20 cellular contexts compared by ENCODE assay signal in the genomic region with DNA sequence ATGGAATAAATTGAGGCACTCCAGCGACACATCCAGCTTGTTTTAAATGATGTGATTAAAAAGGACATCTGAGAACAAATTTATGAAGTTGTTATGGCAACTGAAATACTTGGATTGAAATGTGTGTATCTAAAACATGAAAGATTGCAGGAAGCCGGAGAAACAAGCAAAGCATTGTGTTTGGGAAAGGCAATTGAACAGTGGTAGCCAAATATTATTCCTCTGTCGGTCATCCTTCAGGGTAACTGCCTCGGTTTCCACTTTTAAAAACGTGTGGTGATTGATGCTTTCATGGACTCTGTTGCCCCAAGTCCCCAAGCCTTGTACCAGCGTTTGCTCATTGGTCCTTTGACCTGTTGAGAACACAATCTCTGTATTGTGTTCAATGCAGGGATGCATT. TPM values are rescaled to one million over a fixed set of nuclear protein-coding genes. Genes with fewer than 3 reads are reported as not detected.
A peak's percentile ranks its signal among the peaks of the same experiment; 100 is the strongest.
DNase-seq lines count a peak whose midpoint lies in the region; ATAC-seq and TF ChIP-seq lines count a peak whose summit lies in the region.
"Had no signal": no experiment of that assay in that cellular context is flagged by ENCODE, and none has a peak within 500 bp of the region (broad histone marks: within the 10 kb centered on the region; RNA-seq: fewer than 3 reads in every experiment).

No MANE protein-coding gene starts in this region.

- POLR2A ChIA-PET in CD4-positive, alpha-beta T cell (lab: Charles Lee) = interaction anchor here (1.0 kb wide), 1 partner anchor 52 kb away, joined by 4 read pairs; no protein-coding TSS in a partner anchor
- POLR2A ChIA-PET in WTC11 (lab: Charles Lee) = interaction anchor here (0.7 kb wide), 1 partner anchor 252 kb away, joined by 3 read pairs; no protein-coding TSS in a partner anchor
- POLR2A ChIA-PET in naive thymus-derived CD4-positive, alpha-beta T cell (lab: Charles Lee) = no interaction called here

- no peaks in the 10 kb centered on the region for H3K9me3 Mint-ChIP-seq in CD4-positive, alpha-beta T cell
- no peaks in the 10 kb centered on the region for H3K9me3 Mint-ChIP-seq in WTC11
- no peaks in the 10 kb centered on the region for H3K9me3 Mint-ChIP-seq in naive thymus-derived CD4-positive, alpha-beta T cell
- H3K9me3 Mint-ChIP-seq in stimulated activated memory B cell treated with anti-CD40 and anti-IgM and Interleukin-4, amounts not matched to agents 10 μg/mL and 1 μg/mL and 100 μg/mL, for 72 hours = no peaks in the 10 kb centered on the region
- H3K9me3 Mint-ChIP-seq: activated naive CD8-positive, alpha-beta T cell treated with anti-CD3 and anti-CD28 coated beads, Interleukin-2, amount 10 ng/mL, durations not matched to agents 7 days and 5 days had no signal

- peaks cover 48% of the 10 kb centered on the region for H3K4me1 Mint-ChIP-seq in CD4-positive, alpha-beta T cell (ENCODE audit: low read depth)
- H3K4me1 Mint-ChIP-seq in WTC11 = peaks cover 84% of the 10 kb centered on the region
- H3K4me1 Mint-ChIP-seq in naive thymus-derived CD4-positive, alpha-beta T cell = peaks cover 14 to 62% (median 55%) of the 10 kb centered on the region in 7 donors
- peaks cover 23% of the 10 kb centered on the region for H3K4me1 Mint-ChIP-seq in stimulated activated memory B cell treated with anti-CD40 and anti-IgM and Interleukin-4, amounts not matched to agents 10 μg/mL and 1 μg/mL and 100 μg/mL, for 72 hours

- intact Hi-C loops in CD4-positive, alpha-beta T cell (cut with DNase I, micrococcal nuclease) = loop anchor here in 1 of 2 experiments (5.0 kb wide), 1 partner anchor 162 kb away; no protein-coding TSS in a partner anchor
- intact Hi-C loops in naive thymus-derived CD4-positive, alpha-beta T cell (cut with micrococcal nuclease) = loop anchor here in 1 of 2 donors (10.0 kb wide), 1 partner anchor 65 kb away; no protein-coding TSS in a partner anchor

- no peaks in the 10 kb centered on the region for H3K36me3 Mint-ChIP-seq in CD4-positive, alpha-beta T cell (ENCODE audit: low read depth)
- no peaks in the 10 kb centered on the region for H3K36me3 Mint-ChIP-seq in WTC11
- peaks cover 0 to 5% (median 0%) of the 10 kb centered on the region in 5 donors for H3K36me3 Mint-ChIP-seq in naive thymus-derived CD4-positive, alpha-beta T cell
- no peaks in the 10 kb centered on the region for H3K36me3 Mint-ChIP-seq in stimulated activated memory B cell treated with anti-CD40 and anti-IgM and Interleukin-4, amounts not matched to agents 10 μg/mL and 1 μg/mL and 100 μg/mL, for 72 hours
- H3K36me3 Mint-ChIP-seq: activated naive CD8-positive, alpha-beta T cell treated with anti-CD3 and anti-CD28 coated beads, Interleukin-2, amount 10 ng/mL, durations not matched to agents 7 days and 5 days had no signal

- H3K9ac ChIP-seq in HUES6 (ENCODE audit: low read length) = peak overlapping the region; percentile 44

- no peaks in the 10 kb centered on the region for H3K27me3 ChIP-seq in CD4-positive, alpha-beta T cell (ENCODE audit: control insufficient read depth, insufficient read depth, low read length)
- no peaks in the 10 kb centered on the region for H3K27me3 ChIP-seq in HUES6 (ENCODE audit: control insufficient read depth, insufficient read depth, low read length)
- H3K27me3 ChIP-seq in naive thymus-derived CD4-positive, alpha-beta T cell (ENCODE audit: control insufficient read depth in 2 of 2, insufficient read depth in 2 of 2, low read length in 2 of 2) = no peaks in the 10 kb centered on the region
- H3K27me3 ChIP-seq: body of pancreas had no signal

- no peaks in the 10 kb centered on the region for H3K9me3 ChIP-seq in CD4-positive, alpha-beta T cell (ENCODE audit: control insufficient read depth, low read length)
- H3K9me3 ChIP-seq in HUES6 (ENCODE audit: control insufficient read depth, insufficient read depth, low read depth, low read length) = no peaks in the 10 kb centered on the region
- no peaks in the 10 kb centered on the region for H3K9me3 ChIP-seq in naive thymus-derived CD4-positive, alpha-beta T cell (ENCODE audit: control insufficient read depth in 2 of 3, low read length in 3 of 3)
- H3K9me3 ChIP-seq: body of pancreas, Caco-2, upper lobe of left lung had no signal

- H3K27ac Mint-ChIP-seq in CD4-positive, alpha-beta T cell = peak overlapping the region; percentile 97
- H3K27ac Mint-ChIP-seq in WTC11 = peak overlapping the region; percentile 82
- peak overlapping the region in 8 of 9 donors; percentile 85 to 98 (median 92) for H3K27ac Mint-ChIP-seq in naive thymus-derived CD4-positive, alpha-beta T cell
- H3K27ac Mint-ChIP-seq in stimulated activated memory B cell treated with anti-CD40 and anti-IgM and Interleukin-4, amounts not matched to agents 10 μg/mL and 1 μg/mL and 100 μg/mL, for 72 hours = no peak overlapping the region
- H3K27ac Mint-ChIP-seq: activated naive CD8-positive, alpha-beta T cell treated with anti-CD3 and anti-CD28 coated beads, Interleukin-2, amount 10 ng/mL, durations not matched to agents 7 days and 5 days had no signal

- no peak for TF ChIP-seq CTCF in CD4-positive, alpha-beta T cell (IDR thresholded peaks at IDR 0.05)
- no peak for TF ChIP-seq CTCF in WTC11 (IDR thresholded peaks at IDR 0.05)

- no peaks in the 10 kb centered on the region for H3K36me3 ChIP-seq in HUES6 (ENCODE audit: control insufficient read depth, insufficient read depth, low read length)
- H3K36me3 ChIP-seq in naive thymus-derived CD4-positive, alpha-beta T cell (ENCODE audit: control insufficient read depth in 2 of 3, insufficient read depth in 3 of 3, low read length in 3 of 3) = no peaks in the 10 kb centered on the region
- H3K36me3 ChIP-seq: upper lobe of left lung had no signal

- peak overlapping the region; percentile 40 for H3K4me3 Mint-ChIP-seq in CD4-positive, alpha-beta T cell
- no peak overlapping the region for H3K4me3 Mint-ChIP-seq in WTC11
- H3K4me3 Mint-ChIP-seq in naive thymus-derived CD4-positive, alpha-beta T cell = peak overlapping the region in 5 of 10 donors; percentile 13 to 83 (median 29)
- no peak overlapping the region for H3K4me3 Mint-ChIP-seq in stimulated activated memory B cell treated with anti-CD40 and anti-IgM and Interleukin-4, amounts not matched to agents 10 μg/mL and 1 μg/mL and 100 μg/mL, for 72 hours

- CTCF ChIA-PET in CD4-positive, alpha-beta T cell (lab: Charles Lee) = no interaction called here
- CTCF ChIA-PET in WTC11 (lab: Charles Lee) = interaction anchor here (1.1 to 1.6 kb wide), 4 partner anchors 27 to 248 kb away, joined by 3 to 6 read pairs (median 4); no protein-coding TSS in a partner anchor
- CTCF ChIA-PET in naive thymus-derived CD4-positive, alpha-beta T cell (lab: Charles Lee) = interaction anchor here (0.6 to 5.8 kb wide), 4 partner anchors 254 to 854 kb away, joined by 3 to 38 read pairs (median 3); no protein-coding TSS in a partner anchor

- H3K4me3 ChIP-seq in HUES6 (ENCODE audit: low read depth, low read length) = 0 out of 2 replicates have a peak overlapping the region, but pooled peaks have one; percentile 6
- H3K4me3 ChIP-seq in naive thymus-derived CD4-positive, alpha-beta T cell (ENCODE audit: low read length) = no peak overlapping the region
- H3K4me3 ChIP-seq: body of pancreas, coronary artery, upper lobe of left lung had no signal

- no peak for ATAC-seq in CD4-positive, alpha-beta T cell (ENCODE audit: poor library complexity)
- no peak for ATAC-seq in WTC11
- ATAC-seq in naive thymus-derived CD4-positive, alpha-beta T cell = no peak
- no peak for ATAC-seq in stimulated activated memory B cell treated with anti-CD40 and anti-IgM and Interleukin-4, amounts not matched to agents 10 μg/mL and 1 μg/mL and 100 μg/mL, for 72 hours
- ATAC-seq: body of pancreas, HepG2, left ventricle myocardium superior had no signal

- H3K27ac ChIP-seq in CD4-positive, alpha-beta T cell (ENCODE audit: low read depth, low read length) = no peak overlapping the region
- H3K27ac ChIP-seq in HUES6 (ENCODE audit: low read depth, low read length) = peak overlapping the region; percentile 97
- H3K27ac ChIP-seq in naive thymus-derived CD4-positive, alpha-beta T cell (ENCODE audit: low read depth, low read length) = peak overlapping the region; percentile 82
- H3K27ac ChIP-seq: body of pancreas, coronary artery, upper lobe of left lung had no signal

- H3K4me1 ChIP-seq in HUES6 (ENCODE audit: control insufficient read depth, insufficient read depth, low read length) = peaks cover 82% of the 10 kb centered on the region
- H3K4me1 ChIP-seq in naive thymus-derived CD4-positive, alpha-beta T cell (ENCODE audit: control insufficient read depth in 2 of 2, insufficient read depth in 2 of 2, low read length in 2 of 2) = peaks cover 39 to 41% of the 10 kb centered on the region in 2 donors

- no peaks in the 10 kb centered on the region for H3K27me3 Mint-ChIP-seq in CD4-positive, alpha-beta T cell
- no peaks in the 10 kb centered on the region for H3K27me3 Mint-ChIP-seq in WTC11 (ENCODE audit: low read depth)
- peaks cover 0 to 41% (median 0%) of the 10 kb centered on the region in 5 donors for H3K27me3 Mint-ChIP-seq in naive thymus-derived CD4-positive, alpha-beta T cell
- H3K27me3 Mint-ChIP-seq in stimulated activated memory B cell treated with anti-CD40 and anti-IgM and Interleukin-4, amounts not matched to agents 10 μg/mL and 1 μg/mL and 100 μg/mL, for 72 hours = no peaks in the 10 kb centered on the region

- DNase-seq in CD4-positive, alpha-beta T cell = no peak
- DNase-seq in WTC11 (ENCODE audit: low spot score) (no peak), NCI-H1105 treated with DMSO at 0.1 percent for 48 hours (lab: John Stamatoyannopoulos, UW) (no peak), SIG-M5 (lab: John Stamatoyannopoulos, UW) (no peak)
- DNase-seq in naive thymus-derived CD4-positive, alpha-beta T cell = no peak
- DNase-seq in stimulated activated CD4-positive, alpha-beta T cell treated with anti-CD3 and anti-CD28 coated beads, Interleukin-4, amount 100 ng/mL, for 1 hour = no peak
- DNase-seq: activated naive CD8-positive, alpha-beta T cell treated with anti-CD3 and anti-CD28 coated beads, Interleukin-2, amount 10 ng/mL, durations not matched to agents 7 days and 5 days; body of pancreas; Caco-2; DND-41; HCEC 1CT; left ventricle myocardium superior; NCI-H1436; NCI-H2227 treated with DMSO at 0.1 percent for 48 hours; RPMI8226; upper lobe of left lung had no signal

TF ChIP-seq in WTC11, 78 proteins besides CTCF, POLR2A, EP300 and RAD21 (continues in another document):
- TF ChIP-seq, protein P1, sequence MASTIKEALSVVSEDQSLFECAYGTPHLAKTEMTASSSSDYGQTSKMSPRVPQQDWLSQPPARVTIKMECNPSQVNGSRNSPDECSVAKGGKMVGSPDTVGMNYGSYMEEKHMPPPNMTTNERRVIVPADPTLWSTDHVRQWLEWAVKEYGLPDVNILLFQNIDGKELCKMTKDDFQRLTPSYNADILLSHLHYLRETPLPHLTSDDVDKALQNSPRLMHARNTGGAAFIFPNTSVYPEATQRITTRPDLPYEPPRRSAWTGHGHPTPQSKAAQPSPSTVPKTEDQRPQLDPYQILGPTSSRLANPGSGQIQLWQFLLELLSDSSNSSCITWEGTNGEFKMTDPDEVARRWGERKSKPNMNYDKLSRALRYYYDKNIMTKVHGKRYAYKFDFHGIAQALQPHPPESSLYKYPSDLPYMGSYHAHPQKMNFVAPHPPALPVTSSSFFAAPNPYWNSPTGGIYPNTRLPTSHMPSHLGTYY (CRISPR knock-in tag; IDR thresholded peaks at IDR 0.05) = no peak

RNA-seq across cellular contexts. Expression of a gene that starts 53.6 kb away (rescaled TPM):
- total RNA-seq in CD4-positive, alpha-beta T cell = 1 to 10 TPM; 4.7 to 6.4 TPM
- total RNA-seq in WTC11 (2021) = 8.8 to 17.3 TPM (median 14.7 TPM) in 3 replicates
- total RNA-seq in naive thymus-derived CD4-positive, alpha-beta T cell = 10 to 100 TPM in 2 of 5 experiments, 1 to 10 TPM in 3; 5.6 to 13.0 (median 8.0) TPM
- 10 to 100 TPM; 13.2 to 14.7 TPM for polyA plus RNA-seq in naive thymus-derived CD4-positive, alpha-beta T cell
